Comparison of ENCODE assay signal across 11 cellular contexts in genomic region chr1:48560577-48560976, GRCh38.
A peak's percentile ranks its signal among the peaks of the same experiment; 100 is the strongest.
DNase-seq lines count a peak whose midpoint lies in the region; ATAC-seq lines count a peak whose summit lies in the region.
"Had no signal": no experiment of that assay in that cellular context is flagged by ENCODE, and none has a peak within 500 bp of the region (broad histone marks: within the 10 kb centered on the region; RNA-seq: fewer than 3 reads in every experiment).

No MANE protein-coding gene starts in this region.

- ATAC-seq in HG03378 (IDR thresholded peaks at IDR 0.05; ENCODE audit: unreplicated experiment): no peak
- ATAC-seq: HCT116 had no signal

- DNase-seq in NCI-H1105 treated with DMSO at 0.1 percent for 48 hours (lab: John Stamatoyannopoulos, UW) (peak; percentile 30), NCI-H1105 (lab: John Stamatoyannopoulos, UW) (no peak), NCI-H2081 (lab: John Stamatoyannopoulos, UW) (peak; percentile 59 to 91), NCI-H748 (lab: John Stamatoyannopoulos, UW; ENCODE audit: unreplicated experiment) (peak; percentile 74), medulla oblongata (ENCODE audit: extremely low spot score) (no peak), AML-193 (lab: John Stamatoyannopoulos, UW) (no peak)
- DNase-seq: CD8-positive, alpha-beta memory T cell; GF-D8; IMR-90 had no signal

Comparison
In these comparisons a context has a peak if more than half of its experiments do, and no peak if none do; other contexts are left out.
1. DNase-seq: peak in NCI-H1105 treated with DMSO at 0.1 percent for 48 hours (single experiment), NCI-H2081 (2 of 2) and NCI-H748 (single experiment); none in NCI-H1105 (single experiment), medulla oblongata (single experiment) and AML-193 (0 of 2).